Comparison of ENCODE assay signal across 8 cellular contexts in genomic region chr11:66267039-66267378, GRCh38. TPM values are rescaled to one million over a fixed set of nuclear protein-coding genes. Genes with fewer than 3 reads are reported as not detected.
A peak's percentile ranks its signal among the peaks of the same experiment; 100 is the strongest.
DNase-seq lines count a peak whose midpoint lies in the region; ATAC-seq and TF ChIP-seq lines count a peak whose summit lies in the region.

No MANE protein-coding gene starts in this region.

- no peaks in the 10 kb centered on the region for H3K9me3 ChIP-seq in liver (ENCODE audit: control insufficient read depth in 4 of 4, low read length in 3 of 4)
- H3K9me3 ChIP-seq in thymus (ENCODE audit: control insufficient read depth), result no peaks in the 10 kb centered on the region

- TF ChIP-seq CTCF in brain microvascular endothelial cell (IDR thresholded peaks at IDR 0.05; ENCODE audit: low read depth, low read length, missing control alignments) (peak; percentile 28), liver (IDR thresholded peaks at IDR 0.05; ENCODE audit: low read depth, low read length, missing input control) (no peak)

- no peak for ATAC-seq in activated CD4-positive, alpha-beta T cell treated with anti-CD3 and anti-CD28 coated beads for 36 hours
- ATAC-seq in GM19023 (IDR thresholded peaks at IDR 0.05; ENCODE audit: unreplicated experiment), result no peak
- ATAC-seq in GM18873 (IDR thresholded peaks at IDR 0.05; ENCODE audit: low FRiP score, unreplicated experiment), result no peak

- no peaks in the 10 kb centered on the region for H3K27me3 ChIP-seq in brain microvascular endothelial cell (replicated peaks)
- H3K27me3 ChIP-seq in liver (ENCODE audit: control insufficient read depth in 4 of 4, insufficient read depth in 4 of 4, low read length in 3 of 4), result no peaks in the 10 kb centered on the region
- H3K27me3 ChIP-seq in thymus (ENCODE audit: control insufficient read depth, insufficient read depth), result no peaks in the 10 kb centered on the region

- H3K9me3 Mint-ChIP-seq in activated CD4-positive, alpha-beta T cell treated with anti-CD3 and anti-CD28 coated beads for 36 hours (ENCODE audit: low read depth), result no peaks in the 10 kb centered on the region

- peak overlapping the region; percentile 100 for H3K4me3 Mint-ChIP-seq in activated CD4-positive, alpha-beta T cell treated with anti-CD3 and anti-CD28 coated beads for 36 hours

- DNase-seq in activated CD4-positive, alpha-beta T cell treated with anti-CD3 and anti-CD28 coated beads for 36 hours, result no peak
- no peak for DNase-seq in activated CD4-positive, alpha-beta T cell treated with anti-CD3 and anti-CD28 coated beads for 4 hours
- DNase-seq in brain microvascular endothelial cell (no peak), kidney tubule cell (ENCODE audit: low spot score) (no peak)

- CTCF ChIA-PET in activated CD4-positive, alpha-beta T cell treated with anti-CD3 and anti-CD28 coated beads for 36 hours (lab: Charles Lee), result interaction anchor here (1.6 to 4.2 kb wide), 3 partner anchors 14 to 214 kb away, joined by 4 to 26 read pairs (median 10); partner anchors contain the start of gene SF3B2

- H3K4me1 ChIP-seq in liver (ENCODE audit: control insufficient read depth in 4 of 4, insufficient read depth in 4 of 4, low read length in 3 of 4), result peaks cover 4 to 23% (median 17%) of the 10 kb centered on the region in 4 donors
- H3K4me1 ChIP-seq in thymus (ENCODE audit: control insufficient read depth, insufficient read depth, low read length), result peaks cover 14% of the 10 kb centered on the region

- H3K27me3 Mint-ChIP-seq in activated CD4-positive, alpha-beta T cell treated with anti-CD3 and anti-CD28 coated beads for 36 hours, result no peaks in the 10 kb centered on the region

- POLR2A ChIA-PET in activated CD4-positive, alpha-beta T cell treated with anti-CD3 and anti-CD28 coated beads for 36 hours (lab: Charles Lee), result interaction anchor here (0.6 to 1.6 kb wide), 4 partner anchors 16 to 769 kb away, joined by 3 to 5 read pairs (median 3); partner anchors contain the start of gene YIF1A

- H3K9ac ChIP-seq in liver (ENCODE audit: low read depth in 1 of 2, low read length in 2 of 2), result no peak overlapping the region

- H3K4me3 ChIP-seq in brain microvascular endothelial cell (ENCODE audit: low read depth, low read length), result peak overlapping the region; percentile 95
- H3K4me3 ChIP-seq in liver (ENCODE audit: low read depth in 1 of 3, low read length in 3 of 3), result peak overlapping the region in 2 of 3 donors; percentile 57 to 59
- peak overlapping the region; percentile 73 for H3K4me3 ChIP-seq in thymus (ENCODE audit: low read length)

- peak overlapping the region; percentile 60 for H3K27ac Mint-ChIP-seq in activated CD4-positive, alpha-beta T cell treated with anti-CD3 and anti-CD28 coated beads for 36 hours

- H3K4me1 Mint-ChIP-seq in activated CD4-positive, alpha-beta T cell treated with anti-CD3 and anti-CD28 coated beads for 36 hours, result peaks cover 28% of the 10 kb centered on the region

- peaks cover 39% of the 10 kb centered on the region for H3K36me3 Mint-ChIP-seq in activated CD4-positive, alpha-beta T cell treated with anti-CD3 and anti-CD28 coated beads for 36 hours (ENCODE audit: low read depth)

- no peak for TF ChIP-seq RAD21 in liver (IDR thresholded peaks at IDR 0.05)

- intact Hi-C loops in activated CD4-positive, alpha-beta T cell treated with anti-CD3 and anti-CD28 coated beads for 36 hours (cut with DNase I, micrococcal nuclease), result loop anchor here (1.0 to 5.0 kb wide), 10 partner anchors 45 to 1490 kb away; partner anchors contain the start of genes BRMS1 (in 1 of the 2), C11orf68 (in 1 of the 2), CCDC85B (in 1 of the 2) and CFL1 (in 1 of the 2)

- H3K36me3 ChIP-seq in brain microvascular endothelial cell (replicated peaks) (peaks cover 18% of the 10 kb centered on the region), liver (ENCODE audit: control insufficient read depth in 4 of 4, insufficient read depth in 3 of 4, low read depth in 1 of 4, low read length in 3 of 4) (peaks cover 0 to 9% (median 4%) of the 10 kb centered on the region in 4 donors), thymus (ENCODE audit: control insufficient read depth, insufficient read depth) (peaks cover 56% of the 10 kb centered on the region)

- WGBS in liver, result 50% methylated on average over 13 of the region's 13 CpGs
- WGBS in thymus, result 42% methylated on average over 13 of the region's 13 CpGs

- in situ Hi-C loops in brain microvascular endothelial cell (cut with HindIII; ENCODE audit: low pct_ligation_motif_present, low sequenced_read_pairs), result no loop called here

- H3K27ac ChIP-seq in brain microvascular endothelial cell, result peak overlapping the region; percentile 79
- peak overlapping the region; percentile 19 to 53 for H3K27ac ChIP-seq in liver (ENCODE audit: low read depth in 1 of 2, low read length in 2 of 2)
- H3K27ac ChIP-seq in thymus (ENCODE audit: low read depth), result no peak overlapping the region

TF ChIP-seq in liver, 16 proteins besides CTCF, POLR2A, EP300 and RAD21:
- TF ChIP-seq ATF3 (IDR thresholded peaks at IDR 0.05) (no peak), JUND (IDR thresholded peaks at IDR 0.05) (no peak), TAF1 (conservative IDR thresholded peaks at IDR 0.05) (no peak), HNF4G (IDR thresholded peaks at IDR 0.05) (no peak), ZBTB33 (IDR thresholded peaks at IDR 0.05) (no peak), MAX (IDR thresholded peaks at IDR 0.05) (no peak), FOXA1 (IDR thresholded peaks at IDR 0.05) (no peak), FOXA2 (IDR thresholded peaks at IDR 0.05) (no peak), REST (IDR thresholded peaks at IDR 0.05) (no peak), GABPA (IDR thresholded peaks at IDR 0.05 in 1 of 2, conservative IDR thresholded peaks at IDR 0.05 in 1 of 2) (no peak), EGR1 (IDR thresholded peaks at IDR 0.05; ENCODE audit: low read depth in 2 of 2) (no peak)

RNA-seq across cellular contexts. Expression of gene RAB1B, which starts 1.4 kb away (rescaled TPM):
- 100 to 1,000 TPM; 114 to 147 TPM for total RNA-seq in activated CD4-positive, alpha-beta T cell treated with anti-CD3 and anti-CD28 coated beads for 36 hours
- 10 to 100 TPM; 40.4 to 43.8 TPM for total RNA-seq in liver
- polyA plus RNA-seq in liver, result 10 to 100 TPM; 58.7 to 83.0 TPM
- polyA plus RNA-seq in thymus, result 105 TPM

RNA-seq across cellular contexts. Expression of gene KLC2, which starts 9.5 kb away (rescaled TPM):
- total RNA-seq in activated CD4-positive, alpha-beta T cell treated with anti-CD3 and anti-CD28 coated beads for 36 hours, result 10 to 100 TPM; 28.2 to 29.4 TPM
- total RNA-seq in liver, result 1 to 10 TPM; 2.3 to 5.1 TPM
- 1 to 10 TPM; 1.8 to 4.5 TPM for polyA plus RNA-seq in liver
- 36.5 TPM for polyA plus RNA-seq in thymus

RNA-seq across cellular contexts. Expression of gene CNIH2, which starts 11.0 kb away (rescaled TPM):
- total RNA-seq in activated CD4-positive, alpha-beta T cell treated with anti-CD3 and anti-CD28 coated beads for 36 hours, result 1 to 10 TPM; 1.3 to 1.6 TPM
- total RNA-seq in liver, result not detected
- polyA plus RNA-seq in liver, result under 1 TPM in 1 of 2 donors, not detected in 1; 0.07 TPM
- polyA plus RNA-seq in thymus, result 1.6 TPM

RNA-seq across cellular contexts. Expression of gene YIF1A, which starts 21.9 kb away (rescaled TPM):
- 10 to 100 TPM; 47.5 to 49.8 TPM for total RNA-seq in activated CD4-positive, alpha-beta T cell treated with anti-CD3 and anti-CD28 coated beads for 36 hours
- 100 to 1,000 TPM in 1 of 2 donors, 10 to 100 TPM in 1; 93.0 to 115 TPM for total RNA-seq in liver
- polyA plus RNA-seq in liver (100 to 1,000 TPM; 118 to 136 TPM), thymus (57.3 TPM)

RNA-seq across cellular contexts. Expression of gene TMEM151A, which starts 24.7 kb away (rescaled TPM):
- not detected for total RNA-seq in activated CD4-positive, alpha-beta T cell treated with anti-CD3 and anti-CD28 coated beads for 36 hours
- under 1 TPM in 1 of 2 donors, not detected in 1; 0.05 TPM for total RNA-seq in liver
- polyA plus RNA-seq in liver, result under 1 TPM in 1 of 2 donors, not detected in 1; 0.13 TPM
- polyA plus RNA-seq in thymus, result 0.02 TPM

Comparison
In these comparisons a context has a peak if more than half of its experiments do, and no peak if none do; other contexts are left out.
1. RNA of gene KLC2, which starts 9.5 kb away (total RNA-seq): 28.2 to 29.4 TPM in activated CD4-positive, alpha-beta T cell treated with anti-CD3 and anti-CD28 coated beads for 36 hours; 2.3 to 5.1 TPM in liver; every median in the first group is over 4 times any median in the second.
2. Peak in every context shown above with its lines, with median percentiles within 50 percentile points of each other: H3K4me3 ChIP-seq.